In genomic region chr7:40828686-40829085, GRCh38 we compare ENCODE assay signal across 24 cellular contexts.
"Had no signal": no experiment of that assay in that cellular context is flagged by ENCODE, and none has a peak within 500 bp of the region (broad histone marks: within the 10 kb centered on the region; RNA-seq: fewer than 3 reads in every experiment).

No MANE protein-coding gene starts in this region.

- H3K4me2 ChIP-seq: SK-N-SH had no signal

- H3K4me3 ChIP-seq: MG63, Peyer's patch, SJCRH30 had no signal

- H3K27ac ChIP-seq: Peyer's patch, RWPE1, SJCRH30 had no signal

- H3K27me3 ChIP-seq: MG63, Peyer's patch, SJCRH30 had no signal

- DNase-seq: activated CD4-positive, alpha-beta T cell treated with anti-CD3 and anti-CD28 coated beads for 4 hours; activated CD8-positive, alpha-beta memory T cell treated with anti-CD3 and anti-CD28 coated beads, Interleukin-2, amount 50 U/mL, for 4 hours; activated CD8-positive, alpha-beta T cell treated with anti-CD3 and anti-CD28 coated beads for 36 hours; activated gamma-delta T cell treated with Interleukin-2 at 50 U/mL for 16 hours; activated naive CD4-positive, alpha-beta T cell treated with anti-CD3 and anti-CD28 coated beads, Interleukin-2, amount 10 ng/mL, durations not matched to agents 7 days and 5 days; activated naive CD8-positive, alpha-beta T cell treated with anti-CD3 and anti-CD28 coated beads for 36 hours; activated T-cell treated with anti-CD3 and anti-CD28 coated beads, Interleukin-2, amount 50 U/mL, for 72 hours; MG63; MV-4-11; NCI-H1092 treated with DMSO at 0.1 percent for 48 hours; NCI-H1417 treated with DMSO at 0.1 percent for 48 hours; NCI-H1694; NCI-H2029; NCI-H2107; NCI-H510A treated with DMSO at 0.1 percent for 48 hours; NCI-H69; NK-92 treated with Interleukin-12 subunit alpha and Interleukin-12 subunit beta, amount 100 ng/mL, for 24 hours; Peyer's patch; Right ventricle myocardium superior; SJCRH30; SK-N-SH; SW 1271 had no signal

- H3K9ac ChIP-seq: SK-N-SH had no signal

- ATAC-seq: activated CD4-positive, CD25-positive, alpha-beta regulatory T cell treated with anti-CD3 and anti-CD28 coated beads, Interleukin-2, amount 50 U/mL, for 24 hours; activated CD8-positive, alpha-beta T cell treated with anti-CD3 and anti-CD28 coated beads for 36 hours; activated T-cell treated with anti-CD3 and anti-CD28 coated beads, Interleukin-2, amount 50 U/mL, for 72 hours had no signal

- H3K4me1 ChIP-seq: SJCRH30 had no signal

- H3K36me3 ChIP-seq: MG63, Peyer's patch, SJCRH30 had no signal

- H3K9me3 ChIP-seq: MG63, Peyer's patch, SJCRH30, SK-N-SH had no signal
